ENCODE assay signal across 16 cellular contexts in genomic region chr18:56995579-56996194, GRCh38.
DNase-seq lines count a peak whose midpoint lies in the region; ATAC-seq, FAIRE-seq and TF ChIP-seq lines count a peak whose summit lies in the region.
"Had no signal": no experiment of that assay in that cellular context is flagged by ENCODE, and none has a peak within 500 bp of the region (broad histone marks: within the 10 kb centered on the region; RNA-seq: fewer than 3 reads in every experiment).

No MANE protein-coding gene starts in this region.

- H3K27me3 ChIP-seq in SK-N-SH (ENCODE audit: insufficient read depth) (no peaks in the 10 kb centered on the region), GM12878 (replicated peaks in 1 of 2; ENCODE audit: control insufficient read depth in 2 of 2, insufficient read depth in 2 of 2, low read length in 1 of 2) (no peaks in the 10 kb centered on the region), breast epithelium (no peaks in the 10 kb centered on the region)
- H3K27me3 ChIP-seq: tibial nerve had no signal

- H2AFZ ChIP-seq in SK-N-SH (ENCODE audit: low read depth) (no peak overlapping the region), GM12878 (ENCODE audit: control insufficient read depth, low read depth, low read length) (no peak overlapping the region)

- WGBS in SK-N-SH (ENCODE audit: low lambda C conversion rate), result 81% methylated on average over 4 of the region's 4 CpGs
- WGBS in GM12878 (ENCODE audit: insufficient coverage, insufficient replicate concordance, low lambda C conversion rate, missing lambda C conversion rate), result 99% methylated on average over 4 of the region's 4 CpGs

- POLR2A ChIA-PET in SK-N-SH (lab: Yijun Ruan, JAX), result no interaction called here
- POLR2A ChIA-PET in GM12878 (lab: Charles Lee), result interaction anchor here (0.7 to 0.9 kb wide), 2 partner anchors 12 to 19 kb away, joined by 3 read pairs; no protein-coding TSS in a partner anchor

- RAD21 ChIA-PET in GM12878 (lab: Charles Lee; ENCODE audit: unreplicated experiment), result interaction anchor here (1.6 to 2.2 kb wide), 3 partner anchors 10 to 126 kb away, joined by 4 to 7 read pairs (median 5); no protein-coding TSS in a partner anchor

- TF ChIP-seq POLR2A in GM12878 (IDR thresholded peaks at IDR 0.05; ENCODE audit: low read depth, low read length) (no peak), breast epithelium (IDR thresholded peaks at IDR 0.05) (no peak)

- no peaks in the 10 kb centered on the region for H3F3A ChIP-seq in SK-N-SH (replicated peaks; ENCODE audit: insufficient read depth)

- 0 out of 2 replicates have a peak, but pooled peaks have one; percentile 12 for TF ChIP-seq CTCF in SK-N-SH (IDR thresholded peaks at IDR 0.05)
- peak in 1 of 3 experiments; percentile 10; a peak in 1 of 6 replicates for TF ChIP-seq CTCF in GM12878 (IDR thresholded peaks at IDR 0.05 in 2 of 3, conservative IDR thresholded peaks at IDR 0.05 in 1 of 3; ENCODE audit: control insufficient read depth in 2 of 3, extremely low read depth in 1 of 3, insufficient read depth in 1 of 3, low read depth in 3 of 3, low read length in 3 of 3)
- no peak for TF ChIP-seq CTCF in breast epithelium (IDR thresholded peaks at IDR 0.05)

- H3K4me1 ChIP-seq in SK-N-SH (ENCODE audit: control insufficient read depth in 1 of 2, insufficient read depth in 2 of 2, low read depth in 1 of 2, low read length in 1 of 2) (peaks cover 0 to 11% of the 10 kb centered on the region in 2 experiments; a peak in 3 of 4 replicates), GM12878 (ENCODE audit: control insufficient read depth, insufficient read depth, low read length) (no peaks in the 10 kb centered on the region), breast epithelium (no peaks in the 10 kb centered on the region)
- H3K4me1 ChIP-seq: tibial nerve had no signal

- DNase-seq in SK-N-SH (peak; percentile 17), GM12878 (ENCODE audit: low read depth, low spot score) (no peak), left colon (peak in 1 of 2 donors; percentile 15), breast epithelium (ENCODE audit: low spot score in 2 of 2) (no peak)
- DNase-seq in stimulated activated CD8-positive, alpha-beta memory T cell treated with anti-CD3 and anti-CD28 coated beads, Interleukin-4, amount 100 ng/mL, for 48 hours, result no peak
- DNase-seq: activated CD4-positive, alpha-beta T cell treated with anti-CD3 and anti-CD28 coated beads, Interleukin-2, amount 50 U/mL, for 4 hours; activated naive CD4-positive, alpha-beta T cell treated with Interleukin-2 at 50 U/mL for 16 hours; CD4-positive, alpha-beta memory T cell; effector memory CD8-positive, alpha-beta T cell; NCI-H1417 treated with DMSO at 0.1 percent for 48 hours; stimulated activated naive CD4-positive, alpha-beta T cell; T-helper 1 cell had no signal

- SMC1A ChIA-PET in GM12878 (lab: Charles Lee; ENCODE audit: uncharacterized antibody, unreplicated experiment), result interaction anchor here (0.9 to 1.9 kb wide), 7 partner anchors 9 to 127 kb away, joined by 3 to 12 read pairs (median 4); no protein-coding TSS in a partner anchor

- H3K9ac ChIP-seq in SK-N-SH (no peak overlapping the region), GM12878 (ENCODE audit: control insufficient read depth, insufficient read depth, low read length) (no peak overlapping the region)

- ATAC-seq in SK-N-SH treated with all-trans-retinoic acid at 6 μM for 48 hours (no peak), GM12878 (no peak), left colon (peak; percentile 95), GM19455 (IDR thresholded peaks at IDR 0.05; ENCODE audit: unreplicated experiment) (no peak), GM21737 (IDR thresholded peaks at IDR 0.05; ENCODE audit: unreplicated experiment) (no peak)
- ATAC-seq: effector memory CD8-positive, alpha-beta T cell had no signal

- no peak overlapping the region for H3K4me2 ChIP-seq in SK-N-SH
- H3K4me2 ChIP-seq in GM12878 (ENCODE audit: control insufficient read depth, insufficient read depth), result no peak overlapping the region

- H3K36me3 ChIP-seq in SK-N-SH (replicated peaks in 1 of 2; ENCODE audit: control insufficient read depth in 1 of 2, insufficient read depth in 2 of 2, low read length in 1 of 2) (no peaks in the 10 kb centered on the region), GM12878 (ENCODE audit: control insufficient read depth in 2 of 2, insufficient read depth in 2 of 2, low read length in 1 of 2) (no peaks in the 10 kb centered on the region), breast epithelium (no peaks in the 10 kb centered on the region)
- H3K36me3 ChIP-seq: tibial nerve had no signal

- H3K27ac ChIP-seq in SK-N-SH (ENCODE audit: low read depth in 2 of 2, low read length in 1 of 2), result no peak overlapping the region
- no peak overlapping the region for H3K27ac ChIP-seq in GM12878 (ENCODE audit: control insufficient read depth, insufficient read depth)
- no peak overlapping the region for H3K27ac ChIP-seq in breast epithelium
- H3K27ac ChIP-seq: tibial nerve had no signal

- H3K79me2 ChIP-seq in SK-N-SH (ENCODE audit: insufficient read depth) (no peaks in the 10 kb centered on the region), GM12878 (ENCODE audit: control insufficient read depth, insufficient read depth, low read length) (no peaks in the 10 kb centered on the region)

- H4K20me1 ChIP-seq in SK-N-SH (ENCODE audit: insufficient read depth) (no peaks in the 10 kb centered on the region), GM12878 (ENCODE audit: control insufficient read depth, insufficient read depth) (no peaks in the 10 kb centered on the region; the same call in 1 of the 2 replicates)

- CTCF ChIA-PET in SK-N-SH (lab: Yijun Ruan, JAX) (interaction anchor here (0.8 to 2.2 kb wide), 5 partner anchors 8 to 127 kb away, joined by 3 to 8 read pairs (median 3); no protein-coding TSS in a partner anchor), GM12878 (lab: Yijun Ruan, JAX) (interaction anchor here (0.8 to 2.0 kb wide), 8 partner anchors 9 to 127 kb away, joined by 3 to 8 read pairs (median 3); no protein-coding TSS in a partner anchor)

- no TSS peak for BruUV-seq in GM12878 (replicated peaks; lab: Mats Ljungman, UMichigan)

- H3K4me3 ChIP-seq in SK-N-SH (ENCODE audit: low read depth in 2 of 2, low read length in 1 of 2) (no peak overlapping the region), GM12878 (no peak overlapping the region), breast epithelium (no peak overlapping the region)
- H3K4me3 ChIP-seq: tibial nerve had no signal

- no peaks in the 10 kb centered on the region for H3K9me2 ChIP-seq in SK-N-SH

- in situ Hi-C loops in GM12878 (cut with MboI), result no loop called here

- intact Hi-C loops in GM12878 (cut with micrococcal nuclease; ENCODE audit: unreplicated experiment) (no loop called here), left colon (cut with DNase I, micrococcal nuclease) (no loop called here), breast epithelium (cut with DNase I; ENCODE audit: low total_unique reads) (no loop called here)

- H3K9me3 ChIP-seq in SK-N-SH, result no peaks in the 10 kb centered on the region
- no peaks in the 10 kb centered on the region for H3K9me3 ChIP-seq in GM12878 (replicated peaks; ENCODE audit: control insufficient read depth, insufficient read depth, low read length)
- no peaks in the 10 kb centered on the region for H3K9me3 ChIP-seq in breast epithelium
- H3K9me3 ChIP-seq: tibial nerve had no signal

- TF ChIP-seq RAD21 in SK-N-SH (IDR thresholded peaks at IDR 0.05; ENCODE audit: low read length) (peak; percentile 56), GM12878 (IDR thresholded peaks at IDR 0.05; ENCODE audit: insufficient read depth, low read depth, low read length) (peak; percentile 46; the same call in 1 of the 2 replicates)

- TF ChIP-seq EP300 in SK-N-SH (IDR thresholded peaks at IDR 0.05; ENCODE audit: borderline replicate concordance in 1 of 2, low read depth in 1 of 2, low read length in 1 of 2) (no peak), GM12878 (IDR thresholded peaks at IDR 0.05; ENCODE audit: borderline replicate concordance in 1 of 2, control insufficient read depth in 1 of 2, low read depth in 2 of 2, low read length in 2 of 2) (no peak)

- FAIRE-seq in GM12878 (lab: Jason Lieb, UNC), result no peak

TF ChIP-seq in SK-N-SH, 30 proteins besides CTCF, POLR2A, EP300 and RAD21:
- TF ChIP-seq TEAD4 (IDR thresholded peaks at IDR 0.05; ENCODE audit: borderline replicate concordance, insufficient read depth) (no peak), SMC3 (IDR thresholded peaks at IDR 0.05; ENCODE audit: low read depth, low read length) (peak; percentile 19; the same call in 1 of the 2 replicates)

TF ChIP-seq in SK-N-SH treated with all-trans-retinoic acid at 6 μM for 48 hours, 23 proteins besides CTCF, POLR2A, EP300 and RAD21:
- no peak for TF ChIP-seq ARNTL (CRISPR knock-in tag; IDR thresholded peaks at IDR 0.05; ENCODE audit: borderline replicate concordance, low read depth)
- no peak for TF ChIP-seq ZNF8 (CRISPR knock-in tag; IDR thresholded peaks at IDR 0.05)
- TF ChIP-seq OSR1 (CRISPR knock-in tag; IDR thresholded peaks at IDR 0.05), result no peak

TF ChIP-seq in GM12878, 131 proteins besides CTCF, POLR2A, EP300 and RAD21 (continues in another document):
- TF ChIP-seq WRNIP1 (IDR thresholded peaks at IDR 0.05; ENCODE audit: borderline replicate concordance, low read depth, low read length) (no peak), TCF3 (IDR thresholded peaks at IDR 0.05; ENCODE audit: borderline replicate concordance, insufficient read depth, low read depth, low read length) (no peak), CREB1 (IDR thresholded peaks at IDR 0.05; ENCODE audit: low read depth) (no peak), POU2F2 (IDR thresholded peaks at IDR 0.05; ENCODE audit: borderline replicate concordance, low read depth, low read length) (no peak), CEBPB (IDR thresholded peaks at IDR 0.05; ENCODE audit: borderline replicate concordance in 1 of 2, low read depth in 2 of 2, low read length in 2 of 2) (no peak), ZNF207 (IDR thresholded peaks at IDR 0.05; ENCODE audit: borderline replicate concordance) (no peak), RB1 (IDR thresholded peaks at IDR 0.05; ENCODE audit: borderline replicate concordance) (no peak), TARDBP (IDR thresholded peaks at IDR 0.05; ENCODE audit: borderline replicate concordance) (no peak)

Comparison
In these comparisons a context has a peak if more than half of its experiments do, and no peak if none do; other contexts are left out.
1. Of the 26 proteins assayed by ChIP-seq in both GM12878 and SK-N-SH: peak only in GM12878: none; only in SK-N-SH: SMC3; in both: RAD21; in neither: 23; mixed calls (peak in some experiments, not most) for 1.